ENCODE assay signal across 11 cellular contexts in genomic region chr14:44940944-44941343, GRCh38.
"Had no signal": no experiment of that assay in that cellular context is flagged by ENCODE, and none has a peak within 500 bp of the region (broad histone marks: within the 10 kb centered on the region; RNA-seq: fewer than 3 reads in every experiment).

No MANE protein-coding gene starts in this region.

- ATAC-seq: activated CD4-positive, CD25-positive, alpha-beta regulatory T cell treated with anti-CD3 and anti-CD28 coated beads, Interleukin-2, amount 50 U/mL, for 24 hours; left lobe of liver; pancreas had no signal

- H3K4me3 ChIP-seq: esophagus muscularis mucosa, pancreas, SJSA1, tibial artery, vagina had no signal

- H3K9me3 ChIP-seq: esophagus muscularis mucosa, pancreas, SJSA1, tibial artery, vagina had no signal

- H3K4me1 ChIP-seq: esophagus muscularis mucosa, pancreas, SJSA1, vagina had no signal

- DNase-seq: activated gamma-delta T cell; midbrain; pancreas; stimulated activated CD4-positive, alpha-beta T cell treated with anti-CD3 and anti-CD28 coated beads, Interleukin-1b, Interleukin-23, amount 100 ng/mL, for 48 hours; T1000; tibial artery had no signal

- H3K27ac ChIP-seq: esophagus muscularis mucosa, pancreas, SJSA1, tibial artery, vagina had no signal

- H3K27me3 ChIP-seq: esophagus muscularis mucosa, pancreas, SJSA1, tibial artery, vagina had no signal
